Comparison of ENCODE assay signal across 1 cellular context in the genomic region with DNA sequence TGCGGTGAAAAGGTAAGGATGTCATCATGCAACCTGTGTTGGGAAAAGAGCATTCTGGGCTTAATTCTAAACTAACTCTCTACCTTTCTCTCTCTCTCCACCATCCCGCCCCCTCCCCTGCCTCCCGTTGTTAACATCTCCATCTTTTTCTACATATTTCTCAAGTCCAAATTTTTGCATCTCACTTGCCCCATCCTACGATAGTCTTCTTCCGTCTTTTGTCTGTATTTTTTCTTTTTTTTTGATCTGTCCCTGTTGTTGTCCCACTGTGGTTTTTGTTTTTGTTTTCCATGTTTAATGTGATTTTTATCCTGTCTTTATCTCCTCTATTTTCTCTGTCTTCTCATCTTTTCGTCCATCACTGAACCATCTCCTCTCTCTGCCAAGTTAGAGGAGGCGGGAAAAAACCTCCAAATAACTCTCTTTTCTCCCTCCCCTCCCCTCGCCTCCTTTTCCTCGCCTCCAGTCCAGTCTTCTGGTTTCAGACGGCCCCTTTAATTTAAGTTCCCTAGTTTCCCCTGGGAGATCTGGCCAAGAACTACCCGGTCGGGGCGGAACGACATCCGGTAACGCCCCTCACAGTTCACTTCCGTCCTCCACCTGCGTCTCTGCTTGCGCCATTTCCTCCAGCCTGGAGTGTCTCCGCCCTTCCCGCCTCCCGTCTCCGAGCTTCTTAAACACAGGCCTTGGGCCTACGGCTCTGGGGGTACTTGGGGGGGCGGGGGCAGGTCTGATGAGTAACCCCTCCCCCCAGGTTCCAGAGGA.
TF ChIP-seq lines count a peak whose summit lies in the region.

A gene with protein sequence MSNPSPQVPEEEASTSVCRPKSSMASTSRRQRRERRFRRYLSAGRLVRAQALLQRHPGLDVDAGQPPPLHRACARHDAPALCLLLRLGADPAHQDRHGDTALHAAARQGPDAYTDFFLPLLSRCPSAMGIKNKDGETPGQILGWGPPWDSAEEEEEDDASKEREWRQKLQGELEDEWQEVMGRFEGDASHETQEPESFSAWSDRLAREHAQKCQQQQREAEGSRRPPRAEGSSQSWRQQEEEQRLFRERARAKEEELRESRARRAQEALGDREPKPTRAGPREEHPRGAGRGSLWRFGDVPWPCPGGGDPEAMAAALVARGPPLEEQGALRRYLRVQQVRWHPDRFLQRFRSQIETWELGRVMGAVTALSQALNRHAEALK (plus strand): TSS at position 647 of the 765 bp plus-strand sequence. CDS start 87 bp downstream, at position 734.

TF ChIP-seq in HepG2, 621 proteins besides CTCF, POLR2A, EP300 and RAD21 (continued from another document and continues in another):
- TF ChIP-seq, protein P1, sequence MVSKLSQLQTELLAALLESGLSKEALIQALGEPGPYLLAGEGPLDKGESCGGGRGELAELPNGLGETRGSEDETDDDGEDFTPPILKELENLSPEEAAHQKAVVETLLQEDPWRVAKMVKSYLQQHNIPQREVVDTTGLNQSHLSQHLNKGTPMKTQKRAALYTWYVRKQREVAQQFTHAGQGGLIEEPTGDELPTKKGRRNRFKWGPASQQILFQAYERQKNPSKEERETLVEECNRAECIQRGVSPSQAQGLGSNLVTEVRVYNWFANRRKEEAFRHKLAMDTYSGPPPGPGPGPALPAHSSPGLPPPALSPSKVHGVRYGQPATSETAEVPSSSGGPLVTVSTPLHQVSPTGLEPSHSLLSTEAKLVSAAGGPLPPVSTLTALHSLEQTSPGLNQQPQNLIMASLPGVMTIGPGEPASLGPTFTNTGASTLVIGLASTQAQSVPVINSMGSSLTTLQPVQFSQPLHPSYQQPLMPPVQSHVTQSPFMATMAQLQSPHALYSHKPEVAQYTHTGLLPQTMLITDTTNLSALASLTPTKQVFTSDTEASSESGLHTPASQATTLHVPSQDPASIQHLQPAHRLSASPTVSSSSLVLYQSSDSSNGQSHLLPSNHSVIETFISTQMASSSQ (IDR thresholded peaks at IDR 0.05; ENCODE audit: low read depth): no peak
- TF ChIP-seq, protein P1 (CRISPR knock-in tag; IDR thresholded peaks at IDR 0.05; ENCODE audit: borderline replicate concordance): peak; percentile 56; the same call in 1 of the 2 replicates
- TF ChIP-seq ZNF101 (CRISPR knock-in tag; IDR thresholded peaks at IDR 0.05; ENCODE audit: borderline replicate concordance, low read depth) (no peak), ZNF766 (CRISPR knock-in tag; IDR thresholded peaks at IDR 0.05; ENCODE audit: borderline replicate concordance) (no peak), ZSCAN30 (CRISPR knock-in tag; IDR thresholded peaks at IDR 0.05) (no peak), ZNF138 (CRISPR knock-in tag; IDR thresholded peaks at IDR 0.05; ENCODE audit: low read depth) (no peak), MBD4 (IDR thresholded peaks at IDR 0.05; ENCODE audit: borderline replicate concordance, low read length) (no peak), ZSCAN22 (CRISPR knock-in tag; IDR thresholded peaks at IDR 0.05) (no peak), CAMTA2 (CRISPR knock-in tag; IDR thresholded peaks at IDR 0.05; ENCODE audit: borderline replicate concordance) (no peak), SRSF4 (IDR thresholded peaks at IDR 0.05; ENCODE audit: low read depth, low read length, poor library complexity, severe bottlenecking) (no peak), TOE1 (CRISPR knock-in tag; IDR thresholded peaks at IDR 0.05) (peak; percentile 74; the same call in 1 of the 2 replicates), ZNF589 (CRISPR knock-in tag; conservative IDR thresholded peaks at IDR 0.05) (0 out of 2 replicates have a peak, but pooled peaks have one; percentile 74), HDAC1 (CRISPR knock-in tag; IDR thresholded peaks at IDR 0.05) (peak; percentile 27; the same call in 1 of the 2 replicates), KDM5A (IDR thresholded peaks at IDR 0.05; ENCODE audit: borderline replicate concordance, low read length) (peak; percentile 95), ZNF761 (CRISPR knock-in tag; conservative IDR thresholded peaks at IDR 0.05) (no peak), PTBP1 (IDR thresholded peaks at IDR 0.05; ENCODE audit: low read depth, low read length, poor library complexity, severe bottlenecking) (peak; percentile 49), MLLT10 (CRISPR knock-in tag; IDR thresholded peaks at IDR 0.05) (no peak), ZNF180 (CRISPR knock-in tag; IDR thresholded peaks at IDR 0.05; ENCODE audit: borderline replicate concordance, low read depth) (no peak), HOXA3 (CRISPR knock-in tag; IDR thresholded peaks at IDR 0.05) (peak; percentile 93), NRL (CRISPR knock-in tag; IDR thresholded peaks at IDR 0.05; ENCODE audit: borderline replicate concordance) (no peak; the same call in 1 of the 2 replicates), ZNF879 (CRISPR knock-in tag; IDR thresholded peaks at IDR 0.05) (no peak), ZFY (CRISPR knock-in tag; IDR thresholded peaks at IDR 0.05) (peak; percentile 92), MAZ (IDR thresholded peaks at IDR 0.05; ENCODE audit: borderline replicate concordance, low read depth, low read length) (peak; percentile 21; the same call in 1 of the 2 replicates), MAZ (CRISPR knock-in tag; IDR thresholded peaks at IDR 0.05; ENCODE audit: low read depth) (peak; percentile 87), ZNF713 (CRISPR knock-in tag; IDR thresholded peaks at IDR 0.05) (no peak), BHLHE40 (IDR thresholded peaks at IDR 0.05; ENCODE audit: low read length) (no peak), ZNF605 (CRISPR knock-in tag; IDR thresholded peaks at IDR 0.05) (no peak; the same call in 1 of the 2 replicates), ZNF720 (CRISPR knock-in tag; IDR thresholded peaks at IDR 0.05) (no peak), POLR2AphosphoS5 (IDR thresholded peaks at IDR 0.05; ENCODE audit: low read depth, low read length) (peak; percentile 89), KDM4B (CRISPR knock-in tag; IDR thresholded peaks at IDR 0.05) (peak; percentile 86)
- TF ChIP-seq, protein P2, sequence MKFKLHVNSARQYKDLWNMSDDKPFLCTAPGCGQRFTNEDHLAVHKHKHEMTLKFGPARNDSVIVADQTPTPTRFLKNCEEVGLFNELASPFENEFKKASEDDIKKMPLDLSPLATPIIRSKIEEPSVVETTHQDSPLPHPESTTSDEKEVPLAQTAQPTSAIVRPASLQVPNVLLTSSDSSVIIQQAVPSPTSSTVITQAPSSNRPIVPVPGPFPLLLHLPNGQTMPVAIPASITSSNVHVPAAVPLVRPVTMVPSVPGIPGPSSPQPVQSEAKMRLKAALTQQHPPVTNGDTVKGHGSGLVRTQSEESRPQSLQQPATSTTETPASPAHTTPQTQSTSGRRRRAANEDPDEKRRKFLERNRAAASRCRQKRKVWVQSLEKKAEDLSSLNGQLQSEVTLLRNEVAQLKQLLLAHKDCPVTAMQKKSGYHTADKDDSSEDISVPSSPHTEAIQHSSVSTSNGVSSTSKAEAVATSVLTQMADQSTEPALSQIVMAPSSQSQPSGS (CRISPR knock-in tag; IDR thresholded peaks at IDR 0.05): peak; percentile 85
- TF ChIP-seq, protein P3, sequence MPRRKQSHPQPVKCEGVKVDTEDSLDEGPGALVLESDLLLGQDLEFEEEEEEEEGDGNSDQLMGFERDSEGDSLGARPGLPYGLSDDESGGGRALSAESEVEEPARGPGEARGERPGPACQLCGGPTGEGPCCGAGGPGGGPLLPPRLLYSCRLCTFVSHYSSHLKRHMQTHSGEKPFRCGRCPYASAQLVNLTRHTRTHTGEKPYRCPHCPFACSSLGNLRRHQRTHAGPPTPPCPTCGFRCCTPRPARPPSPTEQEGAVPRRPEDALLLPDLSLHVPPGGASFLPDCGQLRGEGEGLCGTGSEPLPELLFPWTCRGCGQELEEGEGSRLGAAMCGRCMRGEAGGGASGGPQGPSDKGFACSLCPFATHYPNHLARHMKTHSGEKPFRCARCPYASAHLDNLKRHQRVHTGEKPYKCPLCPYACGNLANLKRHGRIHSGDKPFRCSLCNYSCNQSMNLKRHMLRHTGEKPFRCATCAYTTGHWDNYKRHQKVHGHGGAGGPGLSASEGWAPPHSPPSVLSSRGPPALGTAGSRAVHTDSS (CRISPR knock-in tag; conservative IDR thresholded peaks at IDR 0.05): no peak
- TF ChIP-seq, protein P4, sequence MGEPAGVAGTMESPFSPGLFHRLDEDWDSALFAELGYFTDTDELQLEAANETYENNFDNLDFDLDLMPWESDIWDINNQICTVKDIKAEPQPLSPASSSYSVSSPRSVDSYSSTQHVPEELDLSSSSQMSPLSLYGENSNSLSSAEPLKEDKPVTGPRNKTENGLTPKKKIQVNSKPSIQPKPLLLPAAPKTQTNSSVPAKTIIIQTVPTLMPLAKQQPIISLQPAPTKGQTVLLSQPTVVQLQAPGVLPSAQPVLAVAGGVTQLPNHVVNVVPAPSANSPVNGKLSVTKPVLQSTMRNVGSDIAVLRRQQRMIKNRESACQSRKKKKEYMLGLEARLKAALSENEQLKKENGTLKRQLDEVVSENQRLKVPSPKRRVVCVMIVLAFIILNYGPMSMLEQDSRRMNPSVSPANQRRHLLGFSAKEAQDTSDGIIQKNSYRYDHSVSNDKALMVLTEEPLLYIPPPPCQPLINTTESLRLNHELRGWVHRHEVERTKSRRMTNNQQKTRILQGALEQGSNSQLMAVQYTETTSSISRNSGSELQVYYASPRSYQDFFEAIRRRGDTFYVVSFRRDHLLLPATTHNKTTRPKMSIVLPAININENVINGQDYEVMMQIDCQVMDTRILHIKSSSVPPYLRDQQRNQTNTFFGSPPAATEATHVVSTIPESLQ (CRISPR knock-in tag; conservative IDR thresholded peaks at IDR 0.05): no peak
- TF ChIP-seq, protein P5, sequence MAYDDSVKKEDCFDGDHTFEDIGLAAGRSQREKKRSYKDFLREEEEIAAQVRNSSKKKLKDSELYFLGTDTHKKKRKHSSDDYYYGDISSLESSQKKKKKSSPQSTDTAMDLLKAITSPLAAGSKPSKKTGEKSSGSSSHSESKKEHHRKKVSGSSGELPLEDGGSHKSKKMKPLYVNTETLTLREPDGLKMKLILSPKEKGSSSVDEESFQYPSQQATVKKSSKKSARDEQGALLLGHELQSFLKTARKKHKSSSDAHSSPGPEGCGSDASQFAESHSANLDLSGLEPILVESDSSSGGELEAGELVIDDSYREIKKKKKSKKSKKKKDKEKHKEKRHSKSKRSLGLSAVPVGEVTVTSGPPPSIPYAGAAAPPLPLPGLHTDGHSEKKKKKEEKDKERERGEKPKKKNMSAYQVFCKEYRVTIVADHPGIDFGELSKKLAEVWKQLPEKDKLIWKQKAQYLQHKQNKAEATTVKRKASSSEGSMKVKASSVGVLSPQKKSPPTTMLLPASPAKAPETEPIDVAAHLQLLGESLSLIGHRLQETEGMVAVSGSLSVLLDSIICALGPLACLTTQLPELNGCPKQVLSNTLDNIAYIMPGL (CRISPR knock-in tag; IDR thresholded peaks at IDR 0.05; ENCODE audit: borderline replicate concordance in 1 of 2, low read depth in 1 of 2): peak; percentile 58 to 92; a peak in 3 of 4 replicates
- TF ChIP-seq, protein P6, sequence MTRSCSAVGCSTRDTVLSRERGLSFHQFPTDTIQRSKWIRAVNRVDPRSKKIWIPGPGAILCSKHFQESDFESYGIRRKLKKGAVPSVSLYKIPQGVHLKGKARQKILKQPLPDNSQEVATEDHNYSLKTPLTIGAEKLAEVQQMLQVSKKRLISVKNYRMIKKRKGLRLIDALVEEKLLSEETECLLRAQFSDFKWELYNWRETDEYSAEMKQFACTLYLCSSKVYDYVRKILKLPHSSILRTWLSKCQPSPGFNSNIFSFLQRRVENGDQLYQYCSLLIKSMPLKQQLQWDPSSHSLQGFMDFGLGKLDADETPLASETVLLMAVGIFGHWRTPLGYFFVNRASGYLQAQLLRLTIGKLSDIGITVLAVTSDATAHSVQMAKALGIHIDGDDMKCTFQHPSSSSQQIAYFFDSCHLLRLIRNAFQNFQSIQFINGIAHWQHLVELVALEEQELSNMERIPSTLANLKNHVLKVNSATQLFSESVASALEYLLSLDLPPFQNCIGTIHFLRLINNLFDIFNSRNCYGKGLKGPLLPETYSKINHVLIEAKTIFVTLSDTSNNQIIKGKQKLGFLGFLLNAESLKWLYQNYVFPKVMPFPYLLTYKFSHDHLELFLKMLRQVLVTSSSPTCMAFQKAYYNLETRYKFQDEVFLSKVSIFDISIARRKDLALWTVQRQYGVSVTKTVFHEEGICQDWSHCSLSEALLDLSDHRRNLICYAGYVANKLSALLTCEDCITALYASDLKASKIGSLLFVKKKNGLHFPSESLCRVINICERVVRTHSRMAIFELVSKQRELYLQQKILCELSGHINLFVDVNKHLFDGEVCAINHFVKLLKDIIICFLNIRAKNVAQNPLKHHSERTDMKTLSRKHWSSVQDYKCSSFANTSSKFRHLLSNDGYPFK (CRISPR knock-in tag; IDR thresholded peaks at IDR 0.05; ENCODE audit: borderline replicate concordance): peak; percentile 39; the same call in 1 of the 2 replicates
